9 cellular contexts compared by ENCODE assay signal in genomic region chr15:63497642-63498100, GRCh38. TPM values are rescaled to one million over a fixed set of nuclear protein-coding genes. Genes with fewer than 3 reads are reported as not detected.
A peak's percentile ranks its signal among the peaks of the same experiment; 100 is the strongest.
DNase-seq lines count a peak whose midpoint lies in the region; ATAC-seq and TF ChIP-seq lines count a peak whose summit lies in the region.
"Had no signal": no experiment of that assay in that cellular context is flagged by ENCODE, and none has a peak within 500 bp of the region (broad histone marks: within the 10 kb centered on the region; RNA-seq: fewer than 3 reads in every experiment).

No MANE protein-coding gene starts in this region.

- no peaks in the 10 kb centered on the region for H3K27me3 Mint-ChIP-seq in activated CD4-positive, alpha-beta T cell treated with anti-CD3 and anti-CD28 coated beads, Interleukin-2, amount 10 ng/mL, durations not matched to agents 7 days and 5 days
- H3K27me3 Mint-ChIP-seq in Caco-2 (ENCODE audit: insufficient read depth, unreplicated experiment), result no peaks in the 10 kb centered on the region

- ATAC-seq in Right ventricle myocardium inferior (peak; percentile 26), upper lobe of left lung (ENCODE audit: low FRiP score in 2 of 2) (peak; percentile 58 to 76)

- H3K4me3 Mint-ChIP-seq in activated CD4-positive, alpha-beta T cell treated with anti-CD3 and anti-CD28 coated beads, Interleukin-2, amount 10 ng/mL, durations not matched to agents 7 days and 5 days, result no peak overlapping the region
- no peak overlapping the region for H3K4me3 Mint-ChIP-seq in Caco-2 (ENCODE audit: unreplicated experiment)
- H3K4me3 Mint-ChIP-seq: neural crest cell had no signal

- H3K9me3 ChIP-seq in right atrium auricular region (no peaks in the 10 kb centered on the region), left ventricle myocardium inferior (replicated peaks) (no peaks in the 10 kb centered on the region), upper lobe of left lung (no peaks in the 10 kb centered on the region), Caco-2 (no peaks in the 10 kb centered on the region)

- peaks cover 80% of the 10 kb centered on the region for H3K4me1 Mint-ChIP-seq in activated CD4-positive, alpha-beta T cell treated with anti-CD3 and anti-CD28 coated beads, Interleukin-2, amount 10 ng/mL, durations not matched to agents 7 days and 5 days
- H3K4me1 Mint-ChIP-seq in Caco-2 (ENCODE audit: low read depth, unreplicated experiment), result peaks cover 19% of the 10 kb centered on the region

- BruUV-seq in Caco-2 (replicated peaks; lab: Mats Ljungman, UMichigan), result no TSS peak

- H3K36me3 Mint-ChIP-seq in activated CD4-positive, alpha-beta T cell treated with anti-CD3 and anti-CD28 coated beads, Interleukin-2, amount 10 ng/mL, durations not matched to agents 7 days and 5 days (ENCODE audit: low read depth), result peaks cover 9% of the 10 kb centered on the region
- H3K36me3 Mint-ChIP-seq in Caco-2 (ENCODE audit: insufficient read depth, unreplicated experiment), result no peaks in the 10 kb centered on the region

- H3K4me3 ChIP-seq in right atrium auricular region (no peak overlapping the region), left ventricle myocardium inferior (no peak overlapping the region), upper lobe of left lung (peak overlapping the region in 2 of 4 donors; percentile 7 to 31), Caco-2 (ENCODE audit: low read depth, low read length) (no peak overlapping the region), H7 (ENCODE audit: insufficient read depth, low read depth, low read length) (no peak overlapping the region)

- DNase-seq in Right ventricle myocardium inferior (ENCODE audit: missing footprints) (peak; percentile 81), right atrium auricular region (ENCODE audit: low spot score) (no peak), left ventricle myocardium inferior (peak; percentile 41), upper lobe of left lung (peak in 1 of 2 donors; percentile 86), Caco-2 (no peak), H7 (no peak), retina (no peak)
- peak; percentile 76 for DNase-seq in activated CD4-positive, alpha-beta T cell treated with anti-CD3 and anti-CD28 coated beads, Interleukin-2, amount 10 ng/mL, durations not matched to agents 7 days and 5 days

- H3K36me3 ChIP-seq in right atrium auricular region, result no peaks in the 10 kb centered on the region
- H3K36me3 ChIP-seq in left ventricle myocardium inferior, result no peaks in the 10 kb centered on the region
- no peaks in the 10 kb centered on the region for H3K36me3 ChIP-seq in upper lobe of left lung
- no peaks in the 10 kb centered on the region for H3K36me3 ChIP-seq in Caco-2 (ENCODE audit: control insufficient read depth, insufficient read depth, low read length)
- no peaks in the 10 kb centered on the region for H3K36me3 ChIP-seq in H7 (replicated peaks; ENCODE audit: control insufficient read depth, insufficient read depth, low read length)

- WGBS in upper lobe of left lung, 2 donors, result 53 to 62% methylated on average over 3 of the region's 3 CpGs

- H3K9me3 Mint-ChIP-seq in activated CD4-positive, alpha-beta T cell treated with anti-CD3 and anti-CD28 coated beads, Interleukin-2, amount 10 ng/mL, durations not matched to agents 7 days and 5 days, result peaks cover 3% of the 10 kb centered on the region
- no peaks in the 10 kb centered on the region for H3K9me3 Mint-ChIP-seq in Caco-2 (ENCODE audit: unreplicated experiment)
- H3K9me3 Mint-ChIP-seq: neural crest cell had no signal

- H3K27ac ChIP-seq in right atrium auricular region (peak overlapping the region in 1 of 2 donors; percentile 23), left ventricle myocardium inferior (replicated peaks) (no peak overlapping the region), upper lobe of left lung (peak overlapping the region; percentile 85 to 99 (median 92))

- H3K27ac Mint-ChIP-seq in activated CD4-positive, alpha-beta T cell treated with anti-CD3 and anti-CD28 coated beads, Interleukin-2, amount 10 ng/mL, durations not matched to agents 7 days and 5 days, result no peak overlapping the region
- no peak overlapping the region for H3K27ac Mint-ChIP-seq in Caco-2 (ENCODE audit: unreplicated experiment)

- peak in 2 of 4 donors; percentile 63 to 84 for TF ChIP-seq EP300 in upper lobe of left lung (IDR thresholded peaks at IDR 0.05)

- TF ChIP-seq POLR2A in upper lobe of left lung (IDR thresholded peaks at IDR 0.05), result peak in 2 of 4 donors; percentile 35 to 46

- POLR2A ChIA-PET in activated CD4-positive, alpha-beta T cell treated with anti-CD3 and anti-CD28 coated beads, Interleukin-2, amount 10 ng/mL, durations not matched to agents 7 days and 5 days (lab: Charles Lee), result interaction anchor here (1.1 kb wide), 1 partner anchor 9 kb away, joined by 6 read pairs; no protein-coding TSS in a partner anchor
- POLR2A ChIA-PET in Caco-2 (lab: Charles Lee), result no interaction called here

- CTCF ChIA-PET in activated CD4-positive, alpha-beta T cell treated with anti-CD3 and anti-CD28 coated beads, Interleukin-2, amount 10 ng/mL, durations not matched to agents 7 days and 5 days (lab: Charles Lee), result interaction anchor here (0.8 to 3.1 kb wide), 7 partner anchors 10 to 596 kb away, joined by 3 to 25 read pairs (median 4); partner anchors contain the start of gene FBXL22
- CTCF ChIA-PET in Caco-2 (lab: Charles Lee), result interaction anchor here (0.6 to 2.5 kb wide), 2 partner anchors 10 to 592 kb away, joined by 3 to 8 read pairs; no protein-coding TSS in a partner anchor

- H3K4me1 ChIP-seq in right atrium auricular region (peaks cover 0 to 24% of the 10 kb centered on the region in 2 donors), left ventricle myocardium inferior (peaks cover 23% of the 10 kb centered on the region), upper lobe of left lung (peaks cover 33 to 61% (median 44%) of the 10 kb centered on the region in 4 donors), Caco-2 (peaks cover 29% of the 10 kb centered on the region)

- intact Hi-C loops in Right ventricle myocardium inferior (cut with DNase I) (no loop called here), left ventricle myocardium inferior (cut with micrococcal nuclease) (no loop called here), Caco-2 (cut with micrococcal nuclease; ENCODE audit: unreplicated experiment) (no loop called here)

- H3K27me3 ChIP-seq in right atrium auricular region, result no peaks in the 10 kb centered on the region
- H3K27me3 ChIP-seq in left ventricle myocardium inferior (ENCODE audit: low read depth), result no peaks in the 10 kb centered on the region
- H3K27me3 ChIP-seq in upper lobe of left lung, result no peaks in the 10 kb centered on the region
- no peaks in the 10 kb centered on the region for H3K27me3 ChIP-seq in Caco-2 (replicated peaks; ENCODE audit: control insufficient read depth, insufficient read depth, low read length)
- peaks cover 61% of the 10 kb centered on the region for H3K27me3 ChIP-seq in H7 (ENCODE audit: control insufficient read depth, insufficient read depth, low read length)

- no peak for TF ChIP-seq CTCF in right atrium auricular region (IDR thresholded peaks at IDR 0.05)
- TF ChIP-seq CTCF in left ventricle myocardium inferior (IDR thresholded peaks at IDR 0.05; ENCODE audit: borderline replicate concordance), result no peak
- no peak for TF ChIP-seq CTCF in upper lobe of left lung (IDR thresholded peaks at IDR 0.05)
- no peak for TF ChIP-seq CTCF in Caco-2 (IDR thresholded peaks at IDR 0.05; ENCODE audit: insufficient read depth in 1 of 2, low read depth in 1 of 2, low read length in 1 of 2, severe bottlenecking in 1 of 2, unreplicated experiment in 1 of 2)

RNA-seq across cellular contexts. Expression of gene USP3, which starts 6.7 kb away (rescaled TPM):
- total RNA-seq in Right ventricle myocardium inferior (13.7 TPM), right atrium auricular region (10 to 100 TPM; 12.3 to 18.5 TPM), left ventricle myocardium inferior (17.2 TPM), upper lobe of left lung (10 to 100 TPM; 45.7 to 87.0 (median 63.8) TPM), Caco-2 (2022) (54.2 and 58.6 TPM in 2 replicates)
- total RNA-seq in activated CD4-positive, alpha-beta T cell treated with anti-CD3 and anti-CD28 coated beads, Interleukin-2, amount 10 ng/mL, durations not matched to agents 7 days and 5 days, result 10 to 100 TPM; 62.7 to 70.8 TPM
- total RNA-seq in H7 (2014; rRNA removed; shearing (Covaris generic)), result 30.0 and 50.8 TPM in 2 replicates

Comparison
In these comparisons a context has a peak if more than half of its experiments do, and no peak if none do; other contexts are left out.
1. DNase-seq: peak in Right ventricle myocardium inferior (single experiment), activated CD4-positive, alpha-beta T cell treated with anti-CD3 and anti-CD28 coated beads, Interleukin-2, amount 10 ng/mL, durations not matched to agents 7 days and 5 days (single experiment) and left ventricle myocardium inferior (single experiment); none in right atrium auricular region (single experiment), Caco-2 (0 of 2), H7 (single experiment) and retina (single experiment).